ENCODE assay signal across 8 cellular contexts in the genomic region with DNA sequence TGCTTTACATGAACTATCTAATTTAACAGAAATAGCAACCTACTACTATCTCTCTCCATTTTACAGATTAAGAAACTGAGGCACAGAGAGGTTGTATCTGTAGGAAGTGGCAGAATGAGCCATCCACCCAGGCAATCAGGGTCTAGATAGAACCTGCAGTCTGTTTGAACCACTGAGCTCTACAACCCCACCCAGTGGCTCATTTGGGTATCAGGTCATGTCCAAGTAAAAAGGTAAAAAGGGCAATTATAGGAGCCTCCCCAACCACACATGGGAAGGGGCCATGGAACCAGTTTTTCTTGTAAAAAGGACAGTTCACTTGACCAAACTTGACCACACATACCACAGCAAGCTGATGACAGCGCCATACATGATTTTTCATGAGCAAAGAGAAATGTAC.
DNase-seq lines count a peak whose midpoint lies in the region; TF ChIP-seq lines count a peak whose summit lies in the region.

No MANE protein-coding gene starts in this region.

- DNase-seq in EH (ENCODE audit: low read depth) (peak; percentile 22), HFF-Myc (ENCODE audit: extremely low read depth, low read depth) (no peak), RPMI8226 (peak; percentile 5), glutamatergic neuron (peak; percentile 48), NCI-H345 treated with DMSO at 0.1 percent for 48 hours (lab: John Stamatoyannopoulos, UW; ENCODE audit: unreplicated experiment) (no peak), OCI-M2 (lab: John Stamatoyannopoulos, UW; ENCODE audit: unreplicated experiment) (no peak), germinal center (ENCODE audit: low spot score) (no peak)
- no peak for DNase-seq in effector CD8-positive, alpha-beta T cell (lab: John Stamatoyannopoulos, UW)

- H3K4me3 ChIP-seq in HFF-Myc (replicated peaks; ENCODE audit: low read depth, low read length): no peak overlapping the region

- H3K4me3 Mint-ChIP-seq in glutamatergic neuron (ENCODE audit: unreplicated experiment): no peak overlapping the region

- peak; percentile 53 for TF ChIP-seq CTCF in HFF-Myc (IDR thresholded peaks at IDR 0.05; ENCODE audit: low read depth, low read length, missing control alignments)
- peak; percentile 59 for TF ChIP-seq CTCF in glutamatergic neuron (IDR thresholded peaks at IDR 0.05; ENCODE audit: partially characterized antibody, unreplicated experiment)

- peaks cover 2% of the 10 kb centered on the region for H3K9me3 Mint-ChIP-seq in glutamatergic neuron (ENCODE audit: unreplicated experiment)

- no peaks in the 10 kb centered on the region for H3K27me3 Mint-ChIP-seq in glutamatergic neuron (ENCODE audit: unreplicated experiment)

- H3K4me1 Mint-ChIP-seq in glutamatergic neuron (ENCODE audit: low read depth, unreplicated experiment): no peaks in the 10 kb centered on the region

- no peaks in the 10 kb centered on the region for H3K36me3 Mint-ChIP-seq in glutamatergic neuron (ENCODE audit: unreplicated experiment)

- no peak overlapping the region for H3K27ac Mint-ChIP-seq in glutamatergic neuron (ENCODE audit: unreplicated experiment)

Comparison
In these comparisons a context has a peak if more than half of its experiments do, and no peak if none do; other contexts are left out.
1. DNase-seq: peak in EH (single experiment), RPMI8226 (single experiment) and glutamatergic neuron (single experiment); none in HFF-Myc (single experiment), NCI-H345 treated with DMSO at 0.1 percent for 48 hours (single experiment), OCI-M2 (single experiment), germinal center (single experiment) and effector CD8-positive, alpha-beta T cell (single experiment).